In genomic region chr21:45409466-45410150, GRCh38 we compare ENCODE assay signal across 11 cellular contexts. TPM values are rescaled to one million over a fixed set of nuclear protein-coding genes. Genes with fewer than 3 reads are reported as not detected.
DNase-seq lines count a peak whose midpoint lies in the region; ATAC-seq and TF ChIP-seq lines count a peak whose summit lies in the region.
"Had no signal": no experiment of that assay in that cellular context is flagged by ENCODE, and none has a peak within 500 bp of the region (broad histone marks: within the 10 kb centered on the region; RNA-seq: fewer than 3 reads in every experiment).

No MANE protein-coding gene starts in this region.

- H3K4me3 Mint-ChIP-seq in activated naive CD4-positive, alpha-beta T cell treated with anti-CD3 and anti-CD28 coated beads for 36 hours = no peak overlapping the region
- H3K4me3 Mint-ChIP-seq: activated T-helper 17 cell treated with anti-CD3 and anti-CD28 coated beads, Interleukin-2, amount 50 U/mL, for 72 hours had no signal

- no peaks in the 10 kb centered on the region for H3K79me2 ChIP-seq in OCI-LY7 (ENCODE audit: insufficient read depth, low read depth, low read length)

- peaks cover 17% of the 10 kb centered on the region for H3K27me3 Mint-ChIP-seq in activated naive CD4-positive, alpha-beta T cell treated with anti-CD3 and anti-CD28 coated beads for 36 hours (ENCODE audit: low read depth)

- no peaks in the 10 kb centered on the region for H4K20me1 ChIP-seq in OCI-LY7 (ENCODE audit: insufficient read depth, low read length)

- CTCF ChIA-PET in OCI-LY7 (lab: Charles Lee; ENCODE audit: unreplicated experiment) = no interaction called here
- CTCF ChIA-PET in activated naive CD4-positive, alpha-beta T cell treated with anti-CD3 and anti-CD28 coated beads for 36 hours (lab: Charles Lee) = no interaction called here

- H3K27ac ChIP-seq in brain microvascular endothelial cell = peak overlapping the region; percentile 32
- H3K27ac ChIP-seq in OCI-LY7 (ENCODE audit: low read depth, low read length, poor library complexity, severe bottlenecking) = no peak overlapping the region

- DNase-seq in HPDE6-E6E7 (ENCODE audit: extremely low spot score) = peak; percentile 84
- no peak for DNase-seq in brain microvascular endothelial cell
- peak; percentile 51 for DNase-seq in islet precursor cell
- peak; percentile 67 for DNase-seq in retina
- no peak for DNase-seq in OCI-LY7 (ENCODE audit: low spot score)
- DNase-seq in activated naive CD4-positive, alpha-beta T cell treated with anti-CD3 and anti-CD28 coated beads for 36 hours = no peak
- no peak for DNase-seq in Kasumi-1 (lab: John Stamatoyannopoulos, UW)
- DNase-seq: effector CD8-positive, alpha-beta T cell; T-helper 9 cell had no signal

- no peaks in the 10 kb centered on the region for H3K36me3 Mint-ChIP-seq in activated naive CD4-positive, alpha-beta T cell treated with anti-CD3 and anti-CD28 coated beads for 36 hours (ENCODE audit: low read depth)

- H3K9me3 Mint-ChIP-seq in activated naive CD4-positive, alpha-beta T cell treated with anti-CD3 and anti-CD28 coated beads for 36 hours = no peaks in the 10 kb centered on the region
- H3K9me3 Mint-ChIP-seq: activated T-helper 17 cell treated with anti-CD3 and anti-CD28 coated beads, Interleukin-2, amount 50 U/mL, for 72 hours had no signal

- no peak for ATAC-seq in GM21390 (IDR thresholded peaks at IDR 0.05; ENCODE audit: unreplicated experiment)
- ATAC-seq: activated T-helper 17 cell treated with anti-CD3 and anti-CD28 coated beads, Interleukin-2, amount 50 U/mL, for 72 hours had no signal

- no peaks in the 10 kb centered on the region for H3K9me3 ChIP-seq in OCI-LY7 (ENCODE audit: low read length)

- peaks cover 10% of the 10 kb centered on the region for H3K4me1 Mint-ChIP-seq in activated naive CD4-positive, alpha-beta T cell treated with anti-CD3 and anti-CD28 coated beads for 36 hours (ENCODE audit: low read depth)
- H3K4me1 Mint-ChIP-seq: activated T-helper 17 cell treated with anti-CD3 and anti-CD28 coated beads, Interleukin-2, amount 50 U/mL, for 72 hours had no signal

- H3K4me3 ChIP-seq in brain microvascular endothelial cell (ENCODE audit: low read depth, low read length) (peak overlapping the region; percentile 9), OCI-LY7 (ENCODE audit: low read depth, low read length, poor library complexity, severe bottlenecking) (no peak overlapping the region)

- no peaks in the 10 kb centered on the region for H3K27me3 ChIP-seq in brain microvascular endothelial cell (replicated peaks)

- intact Hi-C loops in OCI-LY7 (cut with micrococcal nuclease; ENCODE audit: unreplicated experiment) = no loop called here
- intact Hi-C loops in activated naive CD4-positive, alpha-beta T cell treated with anti-CD3 and anti-CD28 coated beads for 36 hours (cut with micrococcal nuclease) = no loop called here

- in situ Hi-C loops in brain microvascular endothelial cell (cut with HindIII; ENCODE audit: low pct_ligation_motif_present, low sequenced_read_pairs) = no loop called here

- H3K36me3 ChIP-seq in brain microvascular endothelial cell (replicated peaks) = peaks cover 3% of the 10 kb centered on the region
- H3K36me3 ChIP-seq in OCI-LY7 (ENCODE audit: insufficient read depth, low read length) = no peaks in the 10 kb centered on the region

- H3K4me2 ChIP-seq in OCI-LY7 (ENCODE audit: low read length) = no peak overlapping the region

- POLR2A ChIA-PET in OCI-LY7 (lab: Charles Lee) = no interaction called here

- TF ChIP-seq CTCF in brain microvascular endothelial cell (IDR thresholded peaks at IDR 0.05; ENCODE audit: low read depth, low read length, missing control alignments) (no peak), OCI-LY7 (conservative IDR thresholded peaks at IDR 0.05; ENCODE audit: low read length) (no peak)

- no peaks in the 10 kb centered on the region for H3K9me2 ChIP-seq in OCI-LY7 (ENCODE audit: insufficient read depth, low read length)

- no peaks in the 10 kb centered on the region for H3K4me1 ChIP-seq in OCI-LY7 (ENCODE audit: insufficient read depth, low read length, poor library complexity, severe bottlenecking)

- H2AFZ ChIP-seq in OCI-LY7 (ENCODE audit: low read length) = no peak overlapping the region

- H3K27ac Mint-ChIP-seq in activated naive CD4-positive, alpha-beta T cell treated with anti-CD3 and anti-CD28 coated beads for 36 hours = no peak overlapping the region
- H3K27ac Mint-ChIP-seq: activated T-helper 17 cell treated with anti-CD3 and anti-CD28 coated beads, Interleukin-2, amount 50 U/mL, for 72 hours had no signal

- BruUV-seq in OCI-LY7 (replicated peaks; lab: Mats Ljungman, UMichigan) = no TSS peak

RNA-seq across cellular contexts. Expression of gene COL18A1, which starts 4.6 kb away (rescaled TPM):
- 4.9 and 7.4 TPM in 2 replicates for total RNA-seq in OCI-LY7 (2014; rRNA removed; shearing (Covaris generic))
- total RNA-seq in OCI-LY7 (2022) = 0.18 and 0.23 TPM in 2 replicates
- total RNA-seq in activated naive CD4-positive, alpha-beta T cell treated with anti-CD3 and anti-CD28 coated beads for 36 hours = 10 to 100 TPM; 10.3 to 12.6 TPM

Comparison
In these comparisons a context has a peak if more than half of its experiments do, and no peak if none do; other contexts are left out.
1. DNase-seq: peak in HPDE6-E6E7 (single experiment), islet precursor cell (single experiment) and retina (single experiment); none in brain microvascular endothelial cell (single experiment), OCI-LY7 (single experiment), activated naive CD4-positive, alpha-beta T cell treated with anti-CD3 and anti-CD28 coated beads for 36 hours (single experiment) and Kasumi-1 (0 of 2).